Comparison of ENCODE assay signal across 10 cellular contexts in genomic region chr18:49562481-49563129, GRCh38. TPM values are rescaled to one million over a fixed set of nuclear protein-coding genes. Genes with fewer than 3 reads are reported as not detected.
DNase-seq lines count a peak whose midpoint lies in the region; ATAC-seq and TF ChIP-seq lines count a peak whose summit lies in the region.
"Had no signal": no experiment of that assay in that cellular context is flagged by ENCODE, and none has a peak within 500 bp of the region (broad histone marks: within the 10 kb centered on the region; RNA-seq: fewer than 3 reads in every experiment).

No MANE protein-coding gene starts in this region.

- H3K9me3 Mint-ChIP-seq in activated T-helper 1 cell treated with anti-CD3 and anti-CD28 coated beads, Interleukin-12 subunit alpha, Interleukin-12 subunit beta, Interleukin-2, Interleukin-4 antibody, amounts not matched to agents 30 ng/mL and 10 ng/mL and 1 ng/mL, durations not matched to agents 14 hours and 24 hours and 36 hours: no peaks in the 10 kb centered on the region

- no peaks in the 10 kb centered on the region for H3K36me3 Mint-ChIP-seq in activated T-helper 1 cell treated with anti-CD3 and anti-CD28 coated beads, Interleukin-12 subunit alpha, Interleukin-12 subunit beta, Interleukin-2, Interleukin-4 antibody, amounts not matched to agents 30 ng/mL and 10 ng/mL and 1 ng/mL, durations not matched to agents 14 hours and 24 hours and 36 hours (ENCODE audit: low read depth)

- CTCF ChIA-PET in HEK293 (lab: Yijun Ruan, JAX): interaction anchor here (1.6 kb wide), 2 partner anchors 163 to 296 kb away, joined by 5 to 6 read pairs; no protein-coding TSS in a partner anchor

- 48% methylated on average over 11 of the region's 11 CpGs for WGBS in right cardiac atrium

- H3K4me3 ChIP-seq in HEK293 (ENCODE audit: low read depth, low read length) (no peak overlapping the region), right cardiac atrium (ENCODE audit: low read length) (peak overlapping the region; percentile 33), rectal smooth muscle tissue (ENCODE audit: low read length) (peak overlapping the region; percentile 56)
- H3K4me3 ChIP-seq: MG63 had no signal

- peak in 1 of 2 donors; percentile 28 for ATAC-seq in right cardiac atrium
- ATAC-seq in HG03039 (IDR thresholded peaks at IDR 0.05; ENCODE audit: unreplicated experiment): no peak
- ATAC-seq in GM18909 (IDR thresholded peaks at IDR 0.05; ENCODE audit: poor library complexity, unreplicated experiment): no peak

- peaks cover 33% of the 10 kb centered on the region for H3K4me1 Mint-ChIP-seq in activated T-helper 1 cell treated with anti-CD3 and anti-CD28 coated beads, Interleukin-12 subunit alpha, Interleukin-12 subunit beta, Interleukin-2, Interleukin-4 antibody, amounts not matched to agents 30 ng/mL and 10 ng/mL and 1 ng/mL, durations not matched to agents 14 hours and 24 hours and 36 hours (ENCODE audit: low read depth)

- H3K4me1 ChIP-seq in HEK293 (ENCODE audit: control insufficient read depth, insufficient read depth, low read length) (peaks cover 9% of the 10 kb centered on the region; the same call in 1 of the 2 replicates), right cardiac atrium (ENCODE audit: control insufficient read depth, insufficient read depth, low read length) (peaks cover 5% of the 10 kb centered on the region), rectal smooth muscle tissue (ENCODE audit: control insufficient read depth, insufficient read depth, low read length) (no peaks in the 10 kb centered on the region)

- H3K27me3 ChIP-seq in right cardiac atrium (ENCODE audit: control insufficient read depth, insufficient read depth) (no peaks in the 10 kb centered on the region), rectal smooth muscle tissue (ENCODE audit: control insufficient read depth, insufficient read depth, low read length) (peaks cover 17% of the 10 kb centered on the region)
- H3K27me3 ChIP-seq: MG63 had no signal

- H3K9ac ChIP-seq in rectal smooth muscle tissue (ENCODE audit: low read length): no peak overlapping the region

- no peak for TF ChIP-seq CTCF in HEK293 (tag by site-specific recombination; IDR thresholded peaks at IDR 0.05)

- H3K27ac ChIP-seq in HEK293 (ENCODE audit: extremely low read depth, low read depth, low read length) (no peak overlapping the region; the same call in 1 of the 2 replicates), right cardiac atrium (ENCODE audit: low read length) (no peak overlapping the region), rectal smooth muscle tissue (ENCODE audit: low read depth, low read length) (no peak overlapping the region)

- no peaks in the 10 kb centered on the region for H3K36me3 ChIP-seq in HEK293 (ENCODE audit: control insufficient read depth in 2 of 2, insufficient read depth in 1 of 2, low read length in 2 of 2)
- no peaks in the 10 kb centered on the region for H3K36me3 ChIP-seq in rectal smooth muscle tissue (ENCODE audit: control insufficient read depth, insufficient read depth, low read length)
- H3K36me3 ChIP-seq: MG63 had no signal

- peaks cover 79% of the 10 kb centered on the region for H3K27me3 Mint-ChIP-seq in activated T-helper 1 cell treated with anti-CD3 and anti-CD28 coated beads, Interleukin-12 subunit alpha, Interleukin-12 subunit beta, Interleukin-2, Interleukin-4 antibody, amounts not matched to agents 30 ng/mL and 10 ng/mL and 1 ng/mL, durations not matched to agents 14 hours and 24 hours and 36 hours (ENCODE audit: insufficient read depth)

- H3K27ac Mint-ChIP-seq in activated T-helper 1 cell treated with anti-CD3 and anti-CD28 coated beads, Interleukin-12 subunit alpha, Interleukin-12 subunit beta, Interleukin-2, Interleukin-4 antibody, amounts not matched to agents 30 ng/mL and 10 ng/mL and 1 ng/mL, durations not matched to agents 14 hours and 24 hours and 36 hours: no peak overlapping the region

- H3K4me3 Mint-ChIP-seq in activated T-helper 1 cell treated with anti-CD3 and anti-CD28 coated beads, Interleukin-12 subunit alpha, Interleukin-12 subunit beta, Interleukin-2, Interleukin-4 antibody, amounts not matched to agents 30 ng/mL and 10 ng/mL and 1 ng/mL, durations not matched to agents 14 hours and 24 hours and 36 hours: peak overlapping the region; percentile 66

- POLR2A ChIA-PET in HEK293 (lab: Yijun Ruan, JAX): interaction anchor here (1.1 kb wide), 1 partner anchor 164 kb away, joined by 3 read pairs; no protein-coding TSS in a partner anchor

- intact Hi-C loops in activated T-helper 1 cell treated with anti-CD3 and anti-CD28 coated beads, Interleukin-12 subunit alpha, Interleukin-12 subunit beta, Interleukin-2, Interleukin-4 antibody, amounts not matched to agents 30 ng/mL and 10 ng/mL and 1 ng/mL, durations not matched to agents 14 hours and 24 hours and 36 hours (cut with micrococcal nuclease): loop anchor here (2.0 to 10.0 kb wide), 2 partner anchors 162 to 632 kb away; partner anchors contain the start of gene MYO5B
- intact Hi-C loops in right cardiac atrium (cut with DNase I): loop anchor here in 3 of 4 donors (5.0 to 10.0 kb wide), 2 partner anchors 292 to 295 kb away; no protein-coding TSS in a partner anchor

- H3K9me3 ChIP-seq in HEK293 (ENCODE audit: control insufficient read depth, insufficient read depth, low read depth, low read length) (no peaks in the 10 kb centered on the region), right cardiac atrium (ENCODE audit: control insufficient read depth, low read length) (no peaks in the 10 kb centered on the region)
- H3K9me3 ChIP-seq: MG63 had no signal

- no peak for DNase-seq in activated T-helper 1 cell treated with anti-CD3 and anti-CD28 coated beads, Interleukin-12 subunit alpha, Interleukin-12 subunit beta, Interleukin-2, Interleukin-4 antibody, amounts not matched to agents 30 ng/mL and 10 ng/mL and 1 ng/mL, durations not matched to agents 14 hours and 24 hours and 36 hours (ENCODE audit: low spot score)
- DNase-seq in right cardiac atrium: peak in 1 of 3 donors; percentile 46
- no peak for DNase-seq in NCI-H2227 (lab: John Stamatoyannopoulos, UW; ENCODE audit: unreplicated experiment)
- DNase-seq in NCI-H1417 treated with DMSO at 0.1 percent for 48 hours (lab: John Stamatoyannopoulos, UW): no peak
- DNase-seq: activated CD8-positive, alpha-beta memory T cell treated with anti-CD3 and anti-CD28 coated beads, Interleukin-2, amount 50 U/mL, for 48 hours; MG63 had no signal

TF ChIP-seq in HEK293, 187 proteins besides CTCF, POLR2A, EP300 and RAD21:
- TF ChIP-seq ZNF513 (tag by site-specific recombination; IDR thresholded peaks at IDR 0.05) (peak; percentile 42; the same call in 1 of the 2 replicates), ZSCAN23 (tag by site-specific recombination; IDR thresholded peaks at IDR 0.05) (no peak), REST (tag by site-specific recombination; IDR thresholded peaks at IDR 0.05) (peak; percentile 88)

RNA-seq across cellular contexts. Expression of gene LIPG, which starts 0.7 kb away (rescaled TPM):
- total RNA-seq in activated T-helper 1 cell treated with anti-CD3 and anti-CD28 coated beads, Interleukin-12 subunit alpha, Interleukin-12 subunit beta, Interleukin-2, Interleukin-4 antibody, amounts not matched to agents 30 ng/mL and 10 ng/mL and 1 ng/mL, durations not matched to agents 14 hours and 24 hours and 36 hours: 0.29 and 0.88 TPM in 2 replicates
- 1 to 10 TPM in 1 of 4 donors, under 1 TPM in 3; 0.03 to 2.1 (median 0.19) TPM for total RNA-seq in right cardiac atrium
- 0.07 TPM for polyA plus RNA-seq in right cardiac atrium
